Comparison of ENCODE assay signal across 8 cellular contexts in genomic region chr11:614583-615452, GRCh38. TPM values are rescaled to one million over a fixed set of nuclear protein-coding genes. Genes with fewer than 3 reads are reported as not detected.
DNase-seq lines count a peak whose midpoint lies in the region; ATAC-seq and TF ChIP-seq lines count a peak whose summit lies in the region.

No MANE protein-coding gene starts in this region.

- peaks cover 14% of the 10 kb centered on the region for H3K36me3 Mint-ChIP-seq in activated naive CD4-positive, alpha-beta T cell treated with anti-CD3 and anti-CD28 coated beads, Interleukin-2, amount 10 ng/mL, durations not matched to agents 7 days and 5 days
- peaks cover 8% of the 10 kb centered on the region for H3K36me3 Mint-ChIP-seq in WTC11
- no peaks in the 10 kb centered on the region for H3K36me3 Mint-ChIP-seq in glutamatergic neuron (ENCODE audit: unreplicated experiment)

- peak overlapping the region; percentile 73 for H3K4me3 ChIP-seq in retinal pigment epithelial cell (ENCODE audit: low read length)

- ATAC-seq in WTC11 = peak; percentile 0; the same call in 1 of the 2 replicates
- no peak for ATAC-seq in HG02588 (IDR thresholded peaks at IDR 0.05; ENCODE audit: unreplicated experiment)

- H3K27me3 Mint-ChIP-seq in activated naive CD4-positive, alpha-beta T cell treated with anti-CD3 and anti-CD28 coated beads, Interleukin-2, amount 10 ng/mL, durations not matched to agents 7 days and 5 days = peaks cover 11% of the 10 kb centered on the region
- no peaks in the 10 kb centered on the region for H3K27me3 Mint-ChIP-seq in WTC11 (ENCODE audit: low read depth)
- H3K27me3 Mint-ChIP-seq in glutamatergic neuron (ENCODE audit: unreplicated experiment) = peaks cover 10% of the 10 kb centered on the region

- no peaks in the 10 kb centered on the region for H3K9me3 Mint-ChIP-seq in activated naive CD4-positive, alpha-beta T cell treated with anti-CD3 and anti-CD28 coated beads, Interleukin-2, amount 10 ng/mL, durations not matched to agents 7 days and 5 days
- H3K9me3 Mint-ChIP-seq in WTC11 (no peaks in the 10 kb centered on the region), glutamatergic neuron (ENCODE audit: unreplicated experiment) (peaks cover 7% of the 10 kb centered on the region)

- H3K4me3 Mint-ChIP-seq in activated naive CD4-positive, alpha-beta T cell treated with anti-CD3 and anti-CD28 coated beads, Interleukin-2, amount 10 ng/mL, durations not matched to agents 7 days and 5 days = peak overlapping the region; percentile 89
- H3K4me3 Mint-ChIP-seq in WTC11 = peak overlapping the region; percentile 78
- H3K4me3 Mint-ChIP-seq in glutamatergic neuron (ENCODE audit: unreplicated experiment) = peak overlapping the region; percentile 85

- no peak for TF ChIP-seq CTCF in WTC11 (IDR thresholded peaks at IDR 0.05)
- no peak for TF ChIP-seq CTCF in glutamatergic neuron (IDR thresholded peaks at IDR 0.05; ENCODE audit: partially characterized antibody, unreplicated experiment)
- no peak for TF ChIP-seq CTCF in retinal pigment epithelial cell (conservative IDR thresholded peaks at IDR 0.05; ENCODE audit: low read depth, low read length)

- POLR2A ChIA-PET in WTC11 (lab: Charles Lee) = interaction anchor here (1.0 to 1.1 kb wide), 3 partner anchors 24 to 49 kb away, joined by 3 to 4 read pairs (median 3); no protein-coding TSS in a partner anchor

- no peak for DNase-seq in activated naive CD4-positive, alpha-beta T cell treated with anti-CD3 and anti-CD28 coated beads, Interleukin-2, amount 10 ng/mL, durations not matched to agents 7 days and 5 days
- no peak for DNase-seq in activated naive CD4-positive, alpha-beta T cell treated with Interleukin-2 at 50 U/mL for 16 hours
- DNase-seq in WTC11 (ENCODE audit: low spot score) = no peak
- DNase-seq in glutamatergic neuron = no peak
- DNase-seq in retinal pigment epithelial cell (ENCODE audit: low read depth) = no peak
- DNase-seq in NCI-H1092 (lab: John Stamatoyannopoulos, UW) = no peak
- DNase-seq in effector CD8-positive, alpha-beta T cell (lab: John Stamatoyannopoulos, UW) = no peak

- CTCF ChIA-PET in activated naive CD4-positive, alpha-beta T cell treated with anti-CD3 and anti-CD28 coated beads, Interleukin-2, amount 10 ng/mL, durations not matched to agents 7 days and 5 days (lab: Charles Lee) = interaction anchor here (0.8 kb wide), 1 partner anchor 60 kb away, joined by 3 read pairs; no protein-coding TSS in a partner anchor
- CTCF ChIA-PET in WTC11 (lab: Charles Lee) = interaction anchor here (0.8 to 1.4 kb wide), 7 partner anchors 26 to 208 kb away, joined by 3 read pairs; no protein-coding TSS in a partner anchor

- peaks cover 24% of the 10 kb centered on the region for H3K4me1 Mint-ChIP-seq in activated naive CD4-positive, alpha-beta T cell treated with anti-CD3 and anti-CD28 coated beads, Interleukin-2, amount 10 ng/mL, durations not matched to agents 7 days and 5 days
- 0 out of 2 replicates have a peak, but pooled peaks cover 4% of the 10 kb centered on the region for H3K4me1 Mint-ChIP-seq in WTC11
- peaks cover 9% of the 10 kb centered on the region for H3K4me1 Mint-ChIP-seq in glutamatergic neuron (ENCODE audit: low read depth, unreplicated experiment)

- H3K27ac Mint-ChIP-seq in activated naive CD4-positive, alpha-beta T cell treated with anti-CD3 and anti-CD28 coated beads, Interleukin-2, amount 10 ng/mL, durations not matched to agents 7 days and 5 days = peak overlapping the region; percentile 96
- H3K27ac Mint-ChIP-seq in WTC11 = peak overlapping the region; percentile 95
- no peak overlapping the region for H3K27ac Mint-ChIP-seq in glutamatergic neuron (ENCODE audit: unreplicated experiment)

TF ChIP-seq in WTC11, 78 proteins besides CTCF, POLR2A, EP300 and RAD21:
- TF ChIP-seq PRDM15 (CRISPR knock-in tag; IDR thresholded peaks at IDR 0.05) = no peak
- TF ChIP-seq OVOL2 (CRISPR knock-in tag; IDR thresholded peaks at IDR 0.05; ENCODE audit: borderline replicate concordance) = no peak
- TF ChIP-seq CREM (CRISPR knock-in tag; IDR thresholded peaks at IDR 0.05) = 0 out of 2 replicates have a peak, but pooled peaks have one; percentile 14
- TF ChIP-seq ATF1 (CRISPR knock-in tag; IDR thresholded peaks at IDR 0.05) = no peak
- no peak for TF ChIP-seq JUN (CRISPR knock-in tag; IDR thresholded peaks at IDR 0.05)

RNA-seq across cellular contexts. Expression of gene IRF7, which starts 0.9 kb away (rescaled TPM):
- 11.1 to 12.0 TPM (median 11.5 TPM) in 3 replicates for total RNA-seq in WTC11 (2021)
- 17.7 TPM for total RNA-seq in glutamatergic neuron (ENCODE audit: unreplicated experiment)

RNA-seq across cellular contexts. Expression of gene CDHR5, which starts 9.9 kb away (rescaled TPM):
- 0.26 to 0.34 TPM in 2 of 3 replicates, not detected in the other for total RNA-seq in WTC11 (2021)
- not detected for total RNA-seq in glutamatergic neuron (ENCODE audit: unreplicated experiment)

RNA-seq across cellular contexts. Expression of gene SCT, which starts 12.2 kb away (rescaled TPM):
- total RNA-seq in WTC11 (2021) (2.3 to 3.3 TPM (median 2.9 TPM) in 3 replicates), glutamatergic neuron (ENCODE audit: unreplicated experiment) (not detected)

RNA-seq across cellular contexts. Expression of gene DRD4, which starts 22.3 kb away (rescaled TPM):
- 3.7 to 5.8 TPM (median 5.5 TPM) in 3 replicates for total RNA-seq in WTC11 (2021)
- total RNA-seq in glutamatergic neuron (ENCODE audit: unreplicated experiment) = 2.9 TPM

RNA-seq across cellular contexts. Expression of gene PHRF1, which starts 38.5 kb away (rescaled TPM):
- total RNA-seq in WTC11 (2021) (39.4 to 46.9 TPM (median 40.1 TPM) in 3 replicates), glutamatergic neuron (ENCODE audit: unreplicated experiment) (41.6 TPM)
